ENCODE assay signal across 8 cellular contexts in the genomic region with DNA sequence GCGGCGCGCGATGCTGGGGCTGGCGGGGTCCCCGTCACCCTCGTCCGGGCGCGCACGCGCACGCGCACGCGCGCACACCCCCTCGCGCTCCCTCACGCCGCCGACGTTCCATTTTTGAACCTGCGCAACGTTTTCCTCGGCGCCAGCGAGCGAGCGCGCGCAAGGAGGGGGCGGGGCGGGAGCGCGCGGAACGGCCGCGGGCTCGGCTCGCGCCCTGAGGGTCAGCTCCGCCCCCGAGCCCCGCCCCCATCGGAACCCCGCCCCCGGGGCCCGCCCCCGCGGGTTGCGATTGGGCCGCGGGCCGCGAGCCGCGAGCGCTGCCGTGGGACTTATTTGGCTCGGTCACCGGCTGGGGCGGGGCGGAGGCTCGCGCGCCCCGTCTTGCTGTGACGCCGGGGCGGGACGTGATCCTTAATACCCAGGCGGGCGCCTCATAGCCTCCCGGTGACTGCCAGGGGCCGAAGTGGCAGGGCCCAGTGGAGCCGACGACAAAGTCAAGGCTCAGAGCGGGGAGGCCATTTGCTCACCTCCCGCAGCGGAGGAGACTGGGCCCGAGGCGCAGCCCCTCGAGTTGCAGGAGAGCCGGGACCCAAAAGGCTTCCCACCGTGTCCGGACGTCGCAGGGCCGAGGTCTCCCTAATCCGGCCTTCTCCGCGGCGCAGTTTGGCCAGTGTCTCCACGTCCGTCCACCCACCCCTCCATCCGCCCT. TPM values are rescaled to one million over a fixed set of nuclear protein-coding genes. Genes with fewer than 3 reads are reported as not detected.
DNase-seq lines count a peak whose midpoint lies in the region; ATAC-seq, FAIRE-seq and TF ChIP-seq lines count a peak whose summit lies in the region.

A gene (minus strand): TSS at position 170 of the 709 bp plus-strand sequence. CDS start 236 bp downstream, outside the sequence.

- TF ChIP-seq POLR2A in GM12891 (IDR thresholded peaks at IDR 0.05; ENCODE audit: low read depth, low read length), result no peak

- intact Hi-C loops in ascending aorta (cut with DNase I), result loop anchor here (1.0 to 10.0 kb wide), 6 partner anchors 8 to 1662 kb away; a partner anchor contains a TSS

- FAIRE-seq in GM12891 (lab: Jason Lieb, UNC), result peak; percentile 99

- peak; percentile 94 for DNase-seq in GM12891 (ENCODE audit: insufficient read length, low spot score)
- peak; percentile 70 for DNase-seq in NCI-H1092 treated with DMSO at 0.1 percent for 48 hours (lab: John Stamatoyannopoulos, UW)
- DNase-seq in T-helper 22 cell (ENCODE audit: low read depth), result peak; percentile 84
- peak; percentile 84 to 98 for DNase-seq in ascending aorta (ENCODE audit: low spot score in 2 of 2)
- DNase-seq in hepatic stellate cell (ENCODE audit: low spot score), result peak; percentile 95
- DNase-seq in retinal pigment epithelial cell (ENCODE audit: low read depth), result no peak

- peak within 1 kb of the TSS; percentile 93 to 96 for H3K27ac ChIP-seq in ascending aorta

- H3K27me3 ChIP-seq in ascending aorta, result no peaks in the 10 kb centered on the region

- no peak for TF ChIP-seq CTCF in ascending aorta (IDR thresholded peaks at IDR 0.05)
- no peak for TF ChIP-seq CTCF in retinal pigment epithelial cell (conservative IDR thresholded peaks at IDR 0.05; ENCODE audit: low read depth, low read length)

- peaks cover 5 to 13% of the 10 kb centered on the region in 2 donors for H3K36me3 ChIP-seq in ascending aorta

- H3K9me3 ChIP-seq in ascending aorta, result no peaks in the 10 kb centered on the region

- peak within 1 kb of the TSS; percentile 88 to 92 for H3K4me3 ChIP-seq in ascending aorta
- H3K4me3 ChIP-seq in retinal pigment epithelial cell (ENCODE audit: low read length), result peak within 1 kb of the TSS; percentile 55

- peaks cover 6 to 24% of the 10 kb centered on the region in 2 donors for H3K4me1 ChIP-seq in ascending aorta

- peak; percentile 78 for ATAC-seq in HG02610 (IDR thresholded peaks at IDR 0.05; ENCODE audit: unreplicated experiment)
- no peak for ATAC-seq in GM18519 (IDR thresholded peaks at IDR 0.05; ENCODE audit: low FRiP score, unreplicated experiment)

TF ChIP-seq in GM12891, 5 proteins besides CTCF, POLR2A, EP300 and RAD21:
- TF ChIP-seq PAX5 (IDR thresholded peaks at IDR 0.05; ENCODE audit: insufficient read depth, low read length, severe bottlenecking) (peak; percentile 27), SPI1 (IDR thresholded peaks at IDR 0.05; ENCODE audit: low read depth, low read length) (no peak)

RNA-seq across cellular contexts. Expression of the gene that starts here (rescaled TPM):
- polyA plus RNA-seq in GM12891 (2012; ENCODE audit: low read depth, missing spikeins), result 10.8 TPM
- total RNA-seq in ascending aorta, result 261 TPM
